Comparison of ENCODE assay signal across 8 cellular contexts in genomic region chr3:197501879-197502620, GRCh38. TPM values are rescaled to one million over a fixed set of nuclear protein-coding genes. Genes with fewer than 3 reads are reported as not detected.
DNase-seq lines count a peak whose midpoint lies in the region; ATAC-seq and TF ChIP-seq lines count a peak whose summit lies in the region.

No MANE protein-coding gene starts in this region.

- no peaks in the 10 kb centered on the region for H3K79me2 ChIP-seq in mesendoderm (ENCODE audit: control insufficient read depth, insufficient read depth, low read length)

- H3K27ac ChIP-seq in mesendoderm (ENCODE audit: low read depth, low read length), result no peak overlapping the region

- H3K18ac ChIP-seq in mesendoderm (ENCODE audit: low read length), result no peak overlapping the region

- no peak overlapping the region for H3K4me2 ChIP-seq in mesendoderm (ENCODE audit: low read length)

- H3K27me3 ChIP-seq in BJ (ENCODE audit: control insufficient read depth, insufficient read depth, low read length), result no peaks in the 10 kb centered on the region
- no peaks in the 10 kb centered on the region for H3K27me3 ChIP-seq in mesendoderm (ENCODE audit: insufficient read depth, low read length, poor library complexity)

- no CpG with 5 or more reads among the region's 12 CpGs for WGBS in mesendoderm (ENCODE audit: extremely low coverage, insufficient coverage, low lambda C conversion rate)

- H4K8ac ChIP-seq in mesendoderm (ENCODE audit: low read depth, low read length), result no peak overlapping the region

- DNase-seq in BJ (ENCODE audit: low read depth) (no peak), Kasumi-1 (lab: John Stamatoyannopoulos, UW) (peak; percentile 31 to 60), SKM-1 treated with dmso at 0.1 percent for 144 hours (lab: John Stamatoyannopoulos, UW; ENCODE audit: unreplicated experiment) (peak; percentile 45), dermis blood vessel endothelial cell (peak; percentile 85), mesendoderm (peak; percentile 91)
- DNase-seq in stimulated activated naive CD4-positive, alpha-beta T cell treated with Interleukin-2 at 50 U/mL for 16 hours (lab: John Stamatoyannopoulos, UW), result no peak

- peak; percentile 46 for TF ChIP-seq CTCF in BJ (IDR thresholded peaks at IDR 0.05; ENCODE audit: insufficient read depth, low read depth, low read length)

- ATAC-seq in GM19035 (IDR thresholded peaks at IDR 0.05; ENCODE audit: unreplicated experiment), result peak; percentile 56
- ATAC-seq in HG02970 (IDR thresholded peaks at IDR 0.05; ENCODE audit: low FRiP score, unreplicated experiment), result no peak

- no peak overlapping the region for H3K4ac ChIP-seq in mesendoderm (ENCODE audit: low read depth, low read length)

- H2BK15ac ChIP-seq in mesendoderm (replicated peaks; ENCODE audit: low read depth), result no peak overlapping the region

- H3K79me1 ChIP-seq in mesendoderm (ENCODE audit: low read length), result no peaks in the 10 kb centered on the region

- no peak overlapping the region for H3K9ac ChIP-seq in mesendoderm (ENCODE audit: low read length)

- H2BK120ac ChIP-seq in mesendoderm (ENCODE audit: low read depth, low read length), result no peak overlapping the region

- H3K4me3 ChIP-seq in BJ (ENCODE audit: low read depth, low read length) (no peak overlapping the region), mesendoderm (ENCODE audit: low read length) (no peak overlapping the region)

- POLR2A ChIA-PET in BJ (lab: Charles Lee), result no interaction called here

- no peak overlapping the region for H3K23ac ChIP-seq in mesendoderm (ENCODE audit: low read length)

- H2BK5ac ChIP-seq in mesendoderm (ENCODE audit: low read length), result peak overlapping the region; percentile 6

- no peak overlapping the region for H2AK5ac ChIP-seq in mesendoderm (ENCODE audit: low read length)

- H3K4me1 ChIP-seq in mesendoderm (ENCODE audit: control insufficient read depth, low read depth, low read length), result no peaks in the 10 kb centered on the region

- H3K36me3 ChIP-seq in BJ (ENCODE audit: control insufficient read depth, insufficient read depth, low read length) (no peaks in the 10 kb centered on the region), mesendoderm (ENCODE audit: control insufficient read depth, insufficient read depth, low read length) (no peaks in the 10 kb centered on the region)

- CTCF ChIA-PET in BJ (lab: Yijun Ruan, JAX), result interaction anchor here (0.5 to 5.2 kb wide), 16 partner anchors 8 to 315 kb away, joined by 3 to 32 read pairs (median 4); no protein-coding TSS in a partner anchor

- no peak overlapping the region for H4K5ac ChIP-seq in mesendoderm (ENCODE audit: low read length)

- H3K56ac ChIP-seq in mesendoderm (ENCODE audit: low read length), result peak overlapping the region; percentile 51

RNA-seq across cellular contexts. Expression of gene BDH1, which starts 53.7 kb away (rescaled TPM):
- 3.8 and 6.5 TPM in 2 replicates for polyA plus RNA-seq in BJ (2011; rRNA removed)
- polyA minus RNA-seq in BJ (2011; rRNA and poly(A)+ RNA removed), result 3.7 and 3.8 TPM in 2 replicates
- total RNA-seq in dermis blood vessel endothelial cell, result 4.4 and 7.2 TPM in 2 replicates
- 7.9 TPM for polyA plus RNA-seq in mesendoderm (2013, experiment 1 of 2)
- 8.5 TPM for polyA plus RNA-seq in mesendoderm (2013, experiment 2 of 2)

Comparison
In these comparisons a context has a peak if more than half of its experiments do, and no peak if none do; other contexts are left out.
1. DNase-seq: peak in Kasumi-1 (2 of 2), SKM-1 treated with dmso at 0.1 percent for 144 hours (single experiment), dermis blood vessel endothelial cell (single experiment) and mesendoderm (single experiment); none in BJ (single experiment) and stimulated activated naive CD4-positive, alpha-beta T cell treated with Interleukin-2 at 50 U/mL for 16 hours (single experiment).